In the genomic region with DNA sequence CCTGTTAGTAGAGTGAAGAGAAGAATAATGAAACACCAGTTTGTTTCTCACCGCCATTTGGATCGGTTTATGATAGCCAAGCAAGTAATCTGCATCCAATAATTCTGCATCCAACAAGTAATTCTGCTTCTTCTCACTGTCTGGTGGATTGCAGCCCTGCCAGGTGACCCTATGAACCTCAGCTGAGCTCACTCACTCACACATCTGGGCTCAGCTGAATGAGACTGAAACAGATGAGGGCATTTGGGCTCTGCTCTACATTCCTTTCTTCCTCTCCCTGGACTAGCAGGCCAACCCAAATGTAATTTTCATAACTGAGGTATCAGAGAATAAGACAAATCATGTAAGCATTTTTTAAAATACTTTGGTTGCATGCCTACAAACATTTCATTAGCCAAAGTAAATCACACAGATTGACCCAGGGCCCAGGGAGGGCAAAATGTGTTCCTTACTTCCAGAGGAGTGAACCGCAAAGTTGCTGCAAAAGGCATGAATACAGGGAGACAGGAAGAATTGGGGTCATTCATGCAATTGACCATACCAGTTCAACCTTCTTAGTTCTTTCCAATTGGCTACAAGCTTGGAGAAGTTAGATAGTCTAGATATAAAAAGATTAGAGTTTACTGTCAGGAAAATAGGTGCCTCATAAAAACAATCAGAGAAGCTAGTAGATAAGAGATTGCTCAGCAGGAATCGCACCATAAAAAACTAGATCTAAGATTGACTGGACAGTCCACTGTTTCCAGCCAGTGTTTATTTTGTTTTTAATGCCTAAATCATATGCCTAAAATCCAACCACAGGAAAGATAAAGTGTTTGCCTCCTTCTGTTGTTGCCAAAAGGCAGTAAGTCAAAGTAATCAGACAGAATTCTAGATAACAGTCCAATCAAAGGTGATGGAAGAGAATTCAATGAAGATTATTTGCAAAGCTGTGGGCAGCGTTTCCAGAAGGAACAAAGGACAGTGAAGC, we compare ENCODE assay signal across 20 cellular contexts. TPM values are rescaled to one million over a fixed set of nuclear protein-coding genes. Genes with fewer than 3 reads are reported as not detected.
DNase-seq lines count a peak whose midpoint lies in the region; ATAC-seq, FAIRE-seq and TF ChIP-seq lines count a peak whose summit lies in the region.
"Had no signal": no experiment of that assay in that cellular context is flagged by ENCODE, and none has a peak within 500 bp of the region (broad histone marks: within the 10 kb centered on the region; RNA-seq: fewer than 3 reads in every experiment).

No MANE protein-coding gene starts in this region.

- H3K9me3 ChIP-seq in body of pancreas, result no peaks in the 10 kb centered on the region
- H3K9me3 ChIP-seq in left lung, result no peaks in the 10 kb centered on the region
- no peaks in the 10 kb centered on the region for H3K9me3 ChIP-seq in pancreas
- H3K9me3 ChIP-seq in uterus, result no peaks in the 10 kb centered on the region
- H3K9me3 ChIP-seq: Peyer's patch had no signal

- ATAC-seq in body of pancreas (peak; percentile 40), left lung (peak; percentile 77), pancreas (peak in 3 of 4 donors; percentile 22 to 44 (median 44)), GM18907 (IDR thresholded peaks at IDR 0.05; ENCODE audit: unreplicated experiment) (no peak)

- no peak for FAIRE-seq in pancreas (lab: Jason Lieb, UNC)
- FAIRE-seq: D721Med, GM12892 had no signal

- H3K36me3 ChIP-seq in body of pancreas (replicated peaks in 1 of 2; ENCODE audit: insufficient read depth in 1 of 2, low read depth in 2 of 2) (no peaks in the 10 kb centered on the region), left lung (no peaks in the 10 kb centered on the region), pancreas (no peaks in the 10 kb centered on the region), uterus (no peaks in the 10 kb centered on the region)
- H3K36me3 ChIP-seq: Peyer's patch, SJSA1 had no signal

- TF ChIP-seq CTCF in body of pancreas (IDR thresholded peaks at IDR 0.05) (no peak), left lung (IDR thresholded peaks at IDR 0.05) (no peak), pancreas (IDR thresholded peaks at IDR 0.05) (no peak), uterus (IDR thresholded peaks at IDR 0.05) (no peak)

- TF ChIP-seq POLR2A in body of pancreas (IDR thresholded peaks at IDR 0.05), result no peak
- TF ChIP-seq POLR2A in uterus (IDR thresholded peaks at IDR 0.05), result no peak

- intact Hi-C loops in body of pancreas (cut with DNase I) (no loop called here), left lung (cut with DNase I) (no loop called here), pancreas (cut with DNase I) (loop anchor here in 1 of 3 donors (10.0 kb wide), 1 partner anchor 63 kb away; no protein-coding TSS in a partner anchor), uterus (cut with DNase I; ENCODE audit: low total_unique reads) (no loop called here)

- DNase-seq in body of pancreas, result peak in 2 of 4 donors; percentile 17 to 33
- DNase-seq in left lung, result peak in 1 of 2 donors; percentile 41
- DNase-seq in pancreas, result no peak
- DNase-seq in uterus, result peak; percentile 59 to 69
- no peak for DNase-seq in stimulated activated CD4-positive, alpha-beta T cell treated with anti-CD3 and anti-CD28 coated beads, Interleukin-4, amount 100 ng/mL, for 1 hour
- DNase-seq in activated CD8-positive, alpha-beta memory T cell treated with anti-CD3 and anti-CD28 coated beads for 24 hours, result no peak
- DNase-seq: AML-193; H9; NCI-H1105; NCI-H2081 treated with DMSO at 0.1 percent for 48 hours; NCI-H510A; NCI-H748 treated with DMSO at 0.1 percent for 48 hours; NK-92 treated with Interleukin-12 subunit alpha and Interleukin-12 subunit beta, amount 100 ng/mL, for 24 hours; Peyer's patch had no signal

- H3K27ac ChIP-seq in body of pancreas, result no peak overlapping the region
- H3K27ac ChIP-seq in left lung, result no peak overlapping the region
- H3K27ac ChIP-seq in pancreas, result no peak overlapping the region
- H3K27ac ChIP-seq in uterus, result peak overlapping the region in 1 of 2 donors; percentile 7
- H3K27ac ChIP-seq: C4-2B, Peyer's patch, SJSA1 had no signal

- 57 to 59% methylated on average over 5 of the region's 5 CpGs for WGBS in body of pancreas, 2 donors
- WGBS in pancreas, 2 donors, result 52 to 55% methylated on average over 5 of the region's 5 CpGs

- H3K27me3 ChIP-seq in body of pancreas (no peaks in the 10 kb centered on the region), left lung (no peaks in the 10 kb centered on the region), pancreas (peaks cover 0 to 4% (median 0%) of the 10 kb centered on the region in 4 donors), uterus (no peaks in the 10 kb centered on the region)
- H3K27me3 ChIP-seq: Peyer's patch, SJSA1 had no signal

- no peak overlapping the region for H3K4me3 ChIP-seq in body of pancreas
- H3K4me3 ChIP-seq in left lung, result no peak overlapping the region
- H3K4me3 ChIP-seq in pancreas, result no peak overlapping the region
- H3K4me3 ChIP-seq in uterus, result no peak overlapping the region
- H3K4me3 ChIP-seq: Peyer's patch, SJSA1 had no signal

- H3K4me1 ChIP-seq in body of pancreas (no peaks in the 10 kb centered on the region), left lung (no peaks in the 10 kb centered on the region), pancreas (no peaks in the 10 kb centered on the region), uterus (no peaks in the 10 kb centered on the region)
- H3K4me1 ChIP-seq: Peyer's patch, SJSA1 had no signal

RNA-seq across cellular contexts. Expression of a gene that starts 43.7 kb away (rescaled TPM):
- total RNA-seq in body of pancreas (under 1 TPM in 1 of 2 donors, not detected in 1; 0.26 TPM), left lung (1 to 10 TPM in 1 of 2 donors, under 1 TPM in 1; 0.26 to 4.7 TPM), pancreas (1 to 10 TPM in 2 of 6 donors, under 1 TPM in 3, not detected in 1; 0.16 to 1.9 (median 0.51) TPM), uterus (10 to 100 TPM in 1 of 4 donors, not detected in 3; 26.2 TPM)
- 1 to 10 TPM in 1 of 2 donors, under 1 TPM in 1; 0.15 to 1.3 TPM for polyA plus RNA-seq in pancreas
- total RNA-seq: H9, LHCN-M2, SJSA1 had no signal

Comparison
In these comparisons a context has a peak if more than half of its experiments do, and no peak if none do; other contexts are left out.
1. DNase-seq: peak in uterus (2 of 2); none in pancreas (0 of 6), stimulated activated CD4-positive, alpha-beta T cell treated with anti-CD3 and anti-CD28 coated beads, Interleukin-4, amount 100 ng/mL, for 1 hour (single experiment) and activated CD8-positive, alpha-beta memory T cell treated with anti-CD3 and anti-CD28 coated beads for 24 hours (single experiment).